8 cellular contexts compared by ENCODE assay signal in genomic region chr2:179031731-179032408, GRCh38. TPM values are rescaled to one million over a fixed set of nuclear protein-coding genes. Genes with fewer than 3 reads are reported as not detected.
DNase-seq lines count a peak whose midpoint lies in the region; ATAC-seq lines count a peak whose summit lies in the region.

No MANE protein-coding gene starts in this region.

- no peak overlapping the region for H3K9ac ChIP-seq in Karpas-422 (ENCODE audit: low read length)

- WGBS in right cardiac atrium, result 21% methylated on average over 2 of the region's 2 CpGs

- H3K27ac Mint-ChIP-seq in T-helper 2 cell treated with Interferon-gamma antibody and Interleukin-4, amounts not matched to agents 5 μg/mL and 100 μg/mL, for 36 hours, result peak overlapping the region; percentile 94
- peak overlapping the region; percentile 94 to 100 (median 98) for H3K27ac Mint-ChIP-seq in naive thymus-derived CD8-positive, alpha-beta T cell

- H3K36me3 ChIP-seq in Karpas-422 (ENCODE audit: insufficient read depth, low read length), result no peaks in the 10 kb centered on the region

- ATAC-seq in right cardiac atrium (no peak), Right ventricle myocardium inferior (no peak), HG02973 (IDR thresholded peaks at IDR 0.05; ENCODE audit: unreplicated experiment) (peak; percentile 97)
- ATAC-seq in naive thymus-derived CD8-positive, alpha-beta T cell, result peak; percentile 91 to 94

- H3K27ac ChIP-seq in right cardiac atrium (ENCODE audit: low read length) (no peak overlapping the region), Karpas-422 (ENCODE audit: low read length) (no peak overlapping the region)

- H3K36me3 Mint-ChIP-seq in T-helper 2 cell treated with Interferon-gamma antibody and Interleukin-4, amounts not matched to agents 5 μg/mL and 100 μg/mL, for 36 hours (ENCODE audit: low read depth), result peaks cover 30% of the 10 kb centered on the region
- H3K36me3 Mint-ChIP-seq in naive thymus-derived CD8-positive, alpha-beta T cell, result peaks cover 8 to 32% (median 24%) of the 10 kb centered on the region in 3 donors

- peak overlapping the region; percentile 67 for H3K4me3 Mint-ChIP-seq in T-helper 2 cell treated with Interferon-gamma antibody and Interleukin-4, amounts not matched to agents 5 μg/mL and 100 μg/mL, for 36 hours
- H3K4me3 Mint-ChIP-seq in naive thymus-derived CD8-positive, alpha-beta T cell, result peak overlapping the region; percentile 71 to 91 (median 84)

- peaks cover 25% of the 10 kb centered on the region for H3K4me1 Mint-ChIP-seq in T-helper 2 cell treated with Interferon-gamma antibody and Interleukin-4, amounts not matched to agents 5 μg/mL and 100 μg/mL, for 36 hours (ENCODE audit: low read depth)
- peaks cover 22 to 33% (median 26%) of the 10 kb centered on the region in 4 donors for H3K4me1 Mint-ChIP-seq in naive thymus-derived CD8-positive, alpha-beta T cell

- H3K4me1 ChIP-seq in right cardiac atrium (ENCODE audit: control insufficient read depth, insufficient read depth, low read length), result peaks cover 4% of the 10 kb centered on the region
- H3K4me1 ChIP-seq in Karpas-422 (ENCODE audit: low read length), result no peaks in the 10 kb centered on the region

- H4K20me1 ChIP-seq in Karpas-422 (ENCODE audit: insufficient read depth, low read depth, low read length), result no peaks in the 10 kb centered on the region

- no peaks in the 10 kb centered on the region for H3K79me2 ChIP-seq in Karpas-422 (ENCODE audit: low read length)

- peaks cover 27% of the 10 kb centered on the region for H3K9me3 Mint-ChIP-seq in T-helper 2 cell treated with Interferon-gamma antibody and Interleukin-4, amounts not matched to agents 5 μg/mL and 100 μg/mL, for 36 hours
- H3K9me3 Mint-ChIP-seq in naive thymus-derived CD8-positive, alpha-beta T cell, result peaks cover 13 to 21% (median 17%) of the 10 kb centered on the region in 9 donors

- H3K4me3 ChIP-seq in right cardiac atrium (ENCODE audit: low read length) (peak overlapping the region; percentile 40), Karpas-422 (ENCODE audit: low read length) (no peak overlapping the region)

- intact Hi-C loops in right cardiac atrium (cut with DNase I) (no loop called here), Right ventricle myocardium inferior (cut with DNase I) (no loop called here)

- DNase-seq in right cardiac atrium (no peak), Right ventricle myocardium inferior (ENCODE audit: missing footprints) (no peak), AG08396 (ENCODE audit: low spot score) (no peak), NCI-H2196 (lab: John Stamatoyannopoulos, UW; ENCODE audit: unreplicated experiment) (no peak), Karpas-422 (no peak)
- DNase-seq in T-helper 2 cell treated with Interferon-gamma antibody and Interleukin-4, amounts not matched to agents 5 μg/mL and 100 μg/mL, for 36 hours (ENCODE audit: low spot score), result peak; percentile 42
- DNase-seq in naive thymus-derived CD8-positive, alpha-beta T cell, result peak in 5 of 10 donors; percentile 13 to 70 (median 49)

- H3K9me2 ChIP-seq in Karpas-422 (replicated peaks; ENCODE audit: insufficient read depth, low read length), result no peaks in the 10 kb centered on the region

- POLR2A ChIA-PET in naive thymus-derived CD8-positive, alpha-beta T cell (lab: Charles Lee), result interaction anchor here (0.8 to 2.0 kb wide), 6 partner anchors 10 to 65 kb away, joined by 3 to 29 read pairs (median 6); partner anchors contain the start of gene CCDC141

- H3K27me3 Mint-ChIP-seq in T-helper 2 cell treated with Interferon-gamma antibody and Interleukin-4, amounts not matched to agents 5 μg/mL and 100 μg/mL, for 36 hours (ENCODE audit: low read depth), result no peaks in the 10 kb centered on the region
- H3K27me3 Mint-ChIP-seq in naive thymus-derived CD8-positive, alpha-beta T cell, result no peaks in the 10 kb centered on the region

- H3K27me3 ChIP-seq in right cardiac atrium (ENCODE audit: control insufficient read depth, insufficient read depth), result no peaks in the 10 kb centered on the region
- no peaks in the 10 kb centered on the region for H3K27me3 ChIP-seq in Karpas-422 (ENCODE audit: low read length)

- H2AFZ ChIP-seq in Karpas-422 (ENCODE audit: low read length), result no peak overlapping the region

- H3K9me3 ChIP-seq in right cardiac atrium (ENCODE audit: control insufficient read depth, low read length) (no peaks in the 10 kb centered on the region), Karpas-422 (ENCODE audit: low read length) (no peaks in the 10 kb centered on the region)

- H3K4me2 ChIP-seq in Karpas-422 (ENCODE audit: low read depth, low read length, poor library complexity, severe bottlenecking), result no peak overlapping the region

RNA-seq across cellular contexts. Expression of gene CCDC141, which starts 18.1 kb away (rescaled TPM):
- total RNA-seq in right cardiac atrium, result 100 to 1,000 TPM in 1 of 4 donors, 10 to 100 TPM in 3; 67.5 to 128 (median 80.2) TPM
- polyA plus RNA-seq in right cardiac atrium, result 18.1 TPM
- 116 TPM for total RNA-seq in Right ventricle myocardium inferior
- 10 to 100 TPM; 26.8 to 27.0 TPM for total RNA-seq in naive thymus-derived CD8-positive, alpha-beta T cell
- polyA plus RNA-seq in naive thymus-derived CD8-positive, alpha-beta T cell, result 10 to 100 TPM in 1 of 3 donors, 1 to 10 TPM in 2; 4.2 to 12.0 (median 9.8) TPM
- total RNA-seq in Karpas-422 (2014; rRNA removed; shearing (Covaris generic); ENCODE audit: low replicate concordance), result 0.30 TPM in 1 of 2 replicates, not detected in the other

Comparison
In these comparisons a context has a peak if more than half of its experiments do, and no peak if none do; other contexts are left out.
1. ATAC-seq: peak in HG02973 (single experiment) and naive thymus-derived CD8-positive, alpha-beta T cell (2 of 2); none in right cardiac atrium (0 of 2) and Right ventricle myocardium inferior (single experiment).
2. RNA of gene CCDC141, which starts 18.1 kb away (total RNA-seq): 116 TPM in Right ventricle myocardium inferior (single experiment), 67.5 to 128 TPM in right cardiac atrium and 26.8 to 27.0 TPM in naive thymus-derived CD8-positive, alpha-beta T cell; 0.30 TPM in Karpas-422; every median in the first group is over 10 times any median in the second.